22 cellular contexts compared by ENCODE assay signal in genomic region chr2:241238693-241239198, GRCh38. TPM values are rescaled to one million over a fixed set of nuclear protein-coding genes. Genes with fewer than 3 reads are reported as not detected.
DNase-seq lines count a peak whose midpoint lies in the region; ATAC-seq, FAIRE-seq and TF ChIP-seq lines count a peak whose summit lies in the region.
"Had no signal": no experiment of that assay in that cellular context is flagged by ENCODE, and none has a peak within 500 bp of the region (broad histone marks: within the 10 kb centered on the region; RNA-seq: fewer than 3 reads in every experiment).

No MANE protein-coding gene starts in this region.

- no peak overlapping the region for H3K4me3 Mint-ChIP-seq in chondrocyte (ENCODE audit: unreplicated experiment)
- peak overlapping the region; percentile 38 for H3K4me3 Mint-ChIP-seq in neural crest cell
- H3K4me3 Mint-ChIP-seq: CD4-positive, CD25-positive, alpha-beta regulatory T cell; CD8-positive, alpha-beta memory T cell; GM23338 had no signal

- H3K27ac ChIP-seq in HepG2 (ENCODE audit: extremely low read length, insufficient read depth, low read length), result no peak overlapping the region
- H3K27ac ChIP-seq in right lobe of liver, result no peak overlapping the region
- H3K27ac ChIP-seq in mesendoderm (ENCODE audit: low read depth, low read length), result no peak overlapping the region

- H2BK15ac ChIP-seq in mesendoderm (replicated peaks; ENCODE audit: low read depth), result no peak overlapping the region

- H3K9me3 Mint-ChIP-seq in chondrocyte (ENCODE audit: low read depth), result no peaks in the 10 kb centered on the region
- H3K9me3 Mint-ChIP-seq in neural crest cell, result no peaks in the 10 kb centered on the region
- H3K9me3 Mint-ChIP-seq: CD4-positive, CD25-positive, alpha-beta regulatory T cell; CD8-positive, alpha-beta memory T cell; GM23338 had no signal

- no peak overlapping the region for H3K56ac ChIP-seq in mesendoderm (ENCODE audit: low read length)

- intact Hi-C loops in HepG2 (cut with micrococcal nuclease; ENCODE audit: unreplicated experiment), result no loop called here
- intact Hi-C loops in right lobe of liver (cut with DNase I), result no loop called here

- H3K79me1 ChIP-seq in mesendoderm (ENCODE audit: low read length), result peaks cover 6% of the 10 kb centered on the region

- H3K4me1 ChIP-seq in HepG2 (ENCODE audit: insufficient read depth, low read length) (no peaks in the 10 kb centered on the region), right lobe of liver (no peaks in the 10 kb centered on the region), mesendoderm (ENCODE audit: control insufficient read depth, low read depth, low read length) (no peaks in the 10 kb centered on the region)
- H3K4me1 ChIP-seq: BE2C had no signal

- H3K9me3 ChIP-seq in HepG2 (ENCODE audit: low read length) (no peaks in the 10 kb centered on the region), right lobe of liver (no peaks in the 10 kb centered on the region)
- H3K9me3 ChIP-seq: BE2C had no signal

- peaks cover 38% of the 10 kb centered on the region; the same call in 1 of the 2 replicates for H4K20me1 ChIP-seq in HepG2 (ENCODE audit: insufficient read depth, low read length)

- H3K18ac ChIP-seq in mesendoderm (ENCODE audit: low read length), result no peak overlapping the region

- H3K4ac ChIP-seq in mesendoderm (ENCODE audit: low read depth, low read length), result no peak overlapping the region

- no peak overlapping the region for H4K8ac ChIP-seq in mesendoderm (ENCODE audit: low read depth, low read length)

- no peaks in the 10 kb centered on the region for H3K27me3 ChIP-seq in HepG2 (ENCODE audit: control insufficient read depth in 1 of 2, insufficient read depth in 2 of 2, low read length in 2 of 2)
- no peaks in the 10 kb centered on the region for H3K27me3 ChIP-seq in right lobe of liver
- H3K27me3 ChIP-seq in mesendoderm (ENCODE audit: insufficient read depth, low read length, poor library complexity), result no peaks in the 10 kb centered on the region
- H3K27me3 ChIP-seq: BE2C had no signal

- H3K27me3 Mint-ChIP-seq in chondrocyte (ENCODE audit: low read depth) (no peaks in the 10 kb centered on the region), neural crest cell (ENCODE audit: low read depth) (no peaks in the 10 kb centered on the region)
- H3K27me3 Mint-ChIP-seq: CD4-positive, CD25-positive, alpha-beta regulatory T cell; CD8-positive, alpha-beta memory T cell had no signal

- no peak for FAIRE-seq in HepG2 (lab: Jason Lieb, UNC)
- FAIRE-seq: A204.1, D721Med, G401.6, GM12892, GM18507, H54 had no signal

- no peak overlapping the region for H4K5ac ChIP-seq in mesendoderm (ENCODE audit: low read length)

- no peak overlapping the region for H2BK120ac ChIP-seq in mesendoderm (ENCODE audit: low read depth, low read length)

- DNase-seq in HepG2 (ENCODE audit: low spot score) (no peak), right lobe of liver (no peak), chondrocyte (ENCODE audit: low spot score) (peak; percentile 39), neural crest cell (ENCODE audit: low read depth, low spot score) (no peak), HUDEP-2 (lab: John Stamatoyannopoulos, UW; ENCODE audit: unreplicated experiment in 76 of 76) (no peak), NCI-H2227 treated with DMSO at 0.1 percent for 48 hours (lab: John Stamatoyannopoulos, UW) (no peak), mesendoderm (no peak)
- DNase-seq: ACHN; BE2C; C1 segment of cervical spinal cord; CD4-positive, CD25-positive, alpha-beta regulatory T cell; COR-L47; HCEC 1CT; IMR-90 had no signal

- TF ChIP-seq RAD21 in HepG2 (CRISPR knock-in tag; IDR thresholded peaks at IDR 0.05), result no peak

- ATAC-seq in HepG2 (no peak), right lobe of liver (no peak)
- ATAC-seq: GM23338 had no signal

- CTCF ChIA-PET in HepG2 (lab: Yijun Ruan, JAX; ENCODE audit: low intra/inter-chr PET ratio, low total read pairs), result no interaction called here

- TSS peak; percentile 10 for BruUV-seq in HepG2 (replicated peaks; lab: Mats Ljungman, UMichigan)

- WGBS in HepG2 (ENCODE audit: low lambda C conversion rate), result 86% methylated on average over 5 of the region's 5 CpGs
- 93% methylated on average over 2 of the region's 5 CpGs for WGBS in right lobe of liver (ENCODE audit: insufficient coverage, low coverage, low lambda C conversion rate, missing lambda C conversion rate)
- no CpG with 5 or more reads among the region's 5 CpGs for WGBS in mesendoderm (ENCODE audit: extremely low coverage, insufficient coverage, low lambda C conversion rate)

- H3K23ac ChIP-seq in mesendoderm (ENCODE audit: low read length), result no peak overlapping the region

- H3K79me2 ChIP-seq in HepG2 (ENCODE audit: insufficient read depth, low read length), result peaks cover 12% of the 10 kb centered on the region
- H3K79me2 ChIP-seq in mesendoderm (ENCODE audit: control insufficient read depth, insufficient read depth, low read length), result no peaks in the 10 kb centered on the region

- POLR2A ChIA-PET in HepG2 (lab: Yijun Ruan, JAX), result no interaction called here

- in situ Hi-C loops in HepG2 (cut with HindIII; ENCODE audit: extremely low pct_ligation_motif_present, low pct_unique_long_range_greater_than_20kb), result no loop called here

- no peak overlapping the region for H2AK5ac ChIP-seq in mesendoderm (ENCODE audit: low read length)

- H3K36me3 Mint-ChIP-seq in chondrocyte (ENCODE audit: low read depth), result peaks cover 81% of the 10 kb centered on the region
- peaks cover 14% of the 10 kb centered on the region for H3K36me3 Mint-ChIP-seq in neural crest cell (ENCODE audit: low read depth)

- TF ChIP-seq EP300 in HepG2 (IDR thresholded peaks at IDR 0.05; ENCODE audit: low read depth in 2 of 2, low read length in 2 of 2) (no peak), HepG2 (CRISPR knock-in tag; IDR thresholded peaks at IDR 0.05; ENCODE audit: borderline replicate concordance) (no peak)

- no peak overlapping the region for H2AFZ ChIP-seq in HepG2 (ENCODE audit: low read length)
- H2AFZ ChIP-seq: GM23338 had no signal

- TF ChIP-seq CTCF in HepG2 (CRISPR knock-in tag; IDR thresholded peaks at IDR 0.05) (no peak), right lobe of liver (IDR thresholded peaks at IDR 0.05) (no peak), chondrocyte (IDR thresholded peaks at IDR 0.05) (no peak), neural crest cell (conservative IDR thresholded peaks at IDR 0.05) (no peak)

- H3K36me3 ChIP-seq in HepG2 (replicated peaks in 1 of 2; ENCODE audit: control insufficient read depth in 1 of 2, insufficient read depth in 2 of 2, low read length in 2 of 2) (peaks cover 84 to 98% of the 10 kb centered on the region in 2 experiments), right lobe of liver (peaks cover 36 to 100% (median 68%) of the 10 kb centered on the region in 4 donors), mesendoderm (ENCODE audit: control insufficient read depth, insufficient read depth, low read length) (peaks cover 29% of the 10 kb centered on the region)

- H3K4me3 ChIP-seq in HepG2 (replicated peaks in 1 of 3; ENCODE audit: insufficient read depth in 1 of 3, low read depth in 2 of 3, low read length in 3 of 3) (no peak overlapping the region), right lobe of liver (no peak overlapping the region), mesendoderm (ENCODE audit: low read length) (no peak overlapping the region)
- H3K4me3 ChIP-seq: GM23338 had no signal

- H3K4me2 ChIP-seq in HepG2 (ENCODE audit: low read depth, low read length) (no peak overlapping the region), mesendoderm (ENCODE audit: low read length) (no peak overlapping the region)
- H3K4me2 ChIP-seq: GM23338 had no signal

- H3K9ac ChIP-seq in HepG2 (ENCODE audit: insufficient read depth, low read depth, low read length) (no peak overlapping the region), mesendoderm (ENCODE audit: low read length) (no peak overlapping the region)

- peak overlapping the region; percentile 61 for H3K27ac Mint-ChIP-seq in chondrocyte (ENCODE audit: unreplicated experiment)
- H3K27ac Mint-ChIP-seq in neural crest cell (ENCODE audit: unreplicated experiment), result peak overlapping the region; percentile 19
- H3K27ac Mint-ChIP-seq: GM23338 had no signal

- no peak for TF ChIP-seq POLR2A in HepG2 (IDR thresholded peaks at IDR 0.05; ENCODE audit: insufficient read depth in 1 of 2, low read depth in 2 of 2, low read length in 2 of 2)
- no peak for TF ChIP-seq POLR2A in right lobe of liver (IDR thresholded peaks at IDR 0.05)

- H2BK5ac ChIP-seq in mesendoderm (ENCODE audit: low read length), result no peak overlapping the region

- H3K4me1 Mint-ChIP-seq in chondrocyte (ENCODE audit: low read depth), result peaks cover 10% of the 10 kb centered on the region
- H3K4me1 Mint-ChIP-seq in neural crest cell, result no peaks in the 10 kb centered on the region
- H3K4me1 Mint-ChIP-seq: GM23338 had no signal

TF ChIP-seq in HepG2, 621 proteins besides CTCF, POLR2A, EP300 and RAD21 (continues in another document):
- no peak for TF ChIP-seq ONECUT2 (CRISPR knock-in tag; IDR thresholded peaks at IDR 0.05)

RNA-seq across cellular contexts. Expression of gene ANO7, which starts 50.3 kb away (rescaled TPM):
- 3.7 and 4.9 TPM in 2 replicates for total RNA-seq in HepG2 (2016; rRNA removed; fragmentation: Illumina TruSeq; extraction: Trizol)
- total RNA-seq in HepG2 (2016; cell fraction: cytosol; rRNA removed; fragmentation: Illumina TruSeq; extraction: Trizol; ENCODE audit: low read depth), result 1.7 and 1.9 TPM in 2 replicates
- 2.9 and 5.5 TPM in 2 replicates for total RNA-seq in HepG2 (2016; cell fraction: insoluble cytoplasmic fraction; rRNA removed; fragmentation: Illumina TruSeq; extraction: Trizol)
- total RNA-seq in HepG2 (2016; cell fraction: membrane; rRNA removed; fragmentation: Illumina TruSeq; extraction: Trizol), result 3.2 and 4.1 TPM in 2 replicates
- 4.7 and 5.1 TPM in 2 replicates for total RNA-seq in HepG2 (2016; cell fraction: nucleus; rRNA removed; fragmentation: Illumina TruSeq; extraction: Trizol)
- 4.1 and 4.9 TPM in 2 replicates for polyA plus RNA-seq in HepG2 (2011; rRNA removed)
- 2.9 and 3.9 TPM in 2 replicates for polyA plus RNA-seq in HepG2 (2011; cell fraction: cytosol; rRNA removed)
- 29.8 and 33.6 TPM in 2 replicates for polyA plus RNA-seq in HepG2 (2011; cell fraction: nucleus; rRNA removed)
- 8.8 and 10.8 TPM in 2 replicates for polyA plus RNA-seq in HepG2 (2012)
- 3.3 and 3.8 TPM in 2 replicates for polyA plus RNA-seq in HepG2 (2016; cell fraction: cytosol; fragmentation: Illumina TruSeq; extraction: Trizol; ENCODE audit: low read depth)
- 7.5 and 11.5 TPM in 2 replicates for polyA plus RNA-seq in HepG2 (2016; cell fraction: insoluble cytoplasmic fraction; fragmentation: Illumina TruSeq; extraction: Trizol; ENCODE audit: low read depth)
- polyA plus RNA-seq in HepG2 (2016; cell fraction: membrane; fragmentation: Illumina TruSeq; extraction: Trizol; ENCODE audit: low read depth), result 7.5 and 8.6 TPM in 2 replicates
- polyA plus RNA-seq in HepG2 (2016; cell fraction: nucleus; fragmentation: Illumina TruSeq; extraction: Trizol; ENCODE audit: insufficient read depth, low read depth), result 14.9 and 15.8 TPM in 2 replicates
- 1.1 and 16.7 TPM in 2 replicates for polyA minus RNA-seq in HepG2 (2011; rRNA and poly(A)+ RNA removed; ENCODE audit: low replicate concordance)
- polyA minus RNA-seq in HepG2 (2011; cell fraction: cytosol; rRNA and poly(A)+ RNA removed), result 5.1 and 8.4 TPM in 2 replicates
- 13.8 and 18.4 TPM in 2 replicates for polyA minus RNA-seq in HepG2 (2011; cell fraction: nucleus; rRNA and poly(A)+ RNA removed)
- 1 to 10 TPM in 3 of 6 experiments, under 1 TPM in 3; 0.61 to 2.4 (median 0.97) TPM for total RNA-seq in right lobe of liver
- total RNA-seq in chondrocyte, result 0.48 to 2.2 TPM (median 1.5 TPM) in 3 replicates
- total RNA-seq in neural crest cell, result 3.2 TPM in 2 replicates
- 2.7 TPM for polyA plus RNA-seq in mesendoderm (2013, experiment 1 of 2)
- 2.5 TPM for polyA plus RNA-seq in mesendoderm (2013, experiment 2 of 2)
- polyA plus RNA-seq: CD4-positive, CD25-positive, alpha-beta regulatory T cell; CD8-positive, alpha-beta memory T cell had no signal
